Comparison of ENCODE assay signal across 9 cellular contexts in the genomic region with DNA sequence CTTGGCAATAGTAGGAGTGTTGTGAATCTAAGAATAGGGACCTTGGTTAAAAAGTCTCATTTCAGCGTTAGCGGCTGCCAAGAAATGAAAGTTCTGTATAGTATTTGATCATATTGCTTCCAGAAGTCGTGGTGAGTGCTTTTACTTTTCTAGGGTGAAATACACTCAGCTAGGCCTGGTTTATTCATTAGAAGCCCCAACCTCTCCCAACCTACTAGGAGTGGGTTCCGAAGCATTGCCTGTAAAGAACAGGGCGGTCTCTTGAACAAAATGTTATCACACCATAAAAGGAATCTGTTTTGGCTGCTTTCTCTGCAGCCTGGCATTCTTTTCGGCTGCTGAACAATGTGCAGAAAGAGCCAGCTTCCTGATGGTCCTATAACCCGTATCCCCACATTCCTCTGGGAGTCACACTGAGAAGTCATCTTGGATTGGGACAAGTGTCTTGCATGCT.
DNase-seq lines count a peak whose midpoint lies in the region; ATAC-seq and TF ChIP-seq lines count a peak whose summit lies in the region.
"Had no signal": no experiment of that assay in that cellular context is flagged by ENCODE, and none has a peak within 500 bp of the region (broad histone marks: within the 10 kb centered on the region; RNA-seq: fewer than 3 reads in every experiment).

No MANE protein-coding gene starts in this region.

- no peak overlapping the region for H2BK120ac ChIP-seq in neuronal stem cell (ENCODE audit: low read depth, low read length)

- H3K9me3 ChIP-seq in AG04450 (ENCODE audit: control insufficient read depth, insufficient read depth, low read length): no peaks in the 10 kb centered on the region
- no peaks in the 10 kb centered on the region for H3K9me3 ChIP-seq in gastroesophageal sphincter
- no peaks in the 10 kb centered on the region for H3K9me3 ChIP-seq in neuronal stem cell (replicated peaks in 1 of 2; ENCODE audit: control insufficient read depth in 2 of 2, insufficient read depth in 1 of 2, low read depth in 1 of 2, low read length in 2 of 2)

- no peak for DNase-seq in AG04450 (ENCODE audit: low read depth, low spot score)
- peak; percentile 19 for DNase-seq in RPMI7951 (ENCODE audit: low read depth)
- DNase-seq in neuronal stem cell (ENCODE audit: low spot score): peak; percentile 23
- no peak for DNase-seq in HuH-7.5 (ENCODE audit: low spot score)
- DNase-seq in middle frontal gyrus (ENCODE audit: extremely low spot score, low spot score): no peak
- DNase-seq in activated effector memory CD4-positive, alpha-beta T cell treated with anti-CD3 and anti-CD28 coated beads, Interleukin-2, amount 50 U/mL, for 16 hours: no peak
- DNase-seq: DMS53 had no signal

- TF ChIP-seq CTCF in AG04450 (IDR thresholded peaks at IDR 0.05; ENCODE audit: low read depth, low read length) (no peak), gastroesophageal sphincter (IDR thresholded peaks at IDR 0.05) (no peak)

- H3K36me3 ChIP-seq in gastroesophageal sphincter: no peaks in the 10 kb centered on the region
- H3K36me3 ChIP-seq in neuronal stem cell (replicated peaks in 1 of 2; ENCODE audit: control insufficient read depth in 2 of 2, insufficient read depth in 2 of 2, low read length in 2 of 2): peaks cover 0 to 5% of the 10 kb centered on the region in 2 donors

- no peak for TF ChIP-seq POLR2A in gastroesophageal sphincter (IDR thresholded peaks at IDR 0.05)

- no peak overlapping the region for H3K23ac ChIP-seq in neuronal stem cell (ENCODE audit: low read depth, low read length, poor library complexity)

- ATAC-seq in gastroesophageal sphincter (peak; percentile 71), GM18517 (IDR thresholded peaks at IDR 0.05; ENCODE audit: unreplicated experiment) (no peak)

- no peak overlapping the region for H2BK12ac ChIP-seq in neuronal stem cell (ENCODE audit: low read length)

- no peak overlapping the region for H3K14ac ChIP-seq in neuronal stem cell (ENCODE audit: low read length)

- H2AK5ac ChIP-seq in neuronal stem cell (ENCODE audit: low read depth, low read length): no peak overlapping the region

- H2BK15ac ChIP-seq in neuronal stem cell (ENCODE audit: low read length): no peak overlapping the region

- H3K27ac ChIP-seq in AG04450 (ENCODE audit: low read depth, low read length) (peak overlapping the region; percentile 21), gastroesophageal sphincter (peak overlapping the region; percentile 80 to 97 (median 81)), neuronal stem cell (replicated peaks; ENCODE audit: low read length) (no peak overlapping the region)

- no peak overlapping the region for H2BK5ac ChIP-seq in neuronal stem cell (ENCODE audit: low read length)

- no peak overlapping the region for H4K8ac ChIP-seq in neuronal stem cell (ENCODE audit: low read depth, low read length)

- H3K4me1 ChIP-seq in gastroesophageal sphincter (peaks cover 16 to 65% (median 22%) of the 10 kb centered on the region in 3 donors), neuronal stem cell (ENCODE audit: control insufficient read depth in 2 of 2, insufficient read depth in 1 of 2, low read depth in 1 of 2, low read length in 2 of 2) (peaks cover 7 to 11% of the 10 kb centered on the region in 2 donors)

- H3K18ac ChIP-seq in neuronal stem cell (ENCODE audit: low read length): no peak overlapping the region

- H3K27me3 ChIP-seq in AG04450 (ENCODE audit: control insufficient read depth, insufficient read depth, low read length) (no peaks in the 10 kb centered on the region), gastroesophageal sphincter (no peaks in the 10 kb centered on the region), neuronal stem cell (ENCODE audit: control insufficient read depth in 3 of 3, insufficient read depth in 3 of 3, low read depth in 1 of 3, low read length in 3 of 3) (no peaks in the 10 kb centered on the region)

- 5 to 15% methylated on average over 4 to 7 of the region's 7 CpGs for WGBS in gastroesophageal sphincter (ENCODE audit: low coverage in 1 of 2), 2 donors
- no CpG with 5 or more reads among the region's 7 CpGs for WGBS in neuronal stem cell (ENCODE audit: extremely low coverage in 2 of 2, insufficient read length in 2 of 2, insufficient replicate concordance in 1 of 2), 2 donors

- no peak overlapping the region for H3K4ac ChIP-seq in neuronal stem cell (ENCODE audit: low read length)

- TF ChIP-seq EP300 in gastroesophageal sphincter (IDR thresholded peaks at IDR 0.05): no peak

- H3K79me1 ChIP-seq in neuronal stem cell (ENCODE audit: low read depth, low read length): no peaks in the 10 kb centered on the region

- no peak overlapping the region for H4K91ac ChIP-seq in neuronal stem cell (ENCODE audit: low read depth, low read length, poor library complexity)

- H3K9ac ChIP-seq in neuronal stem cell (ENCODE audit: low read depth, low read length, poor library complexity): no peak overlapping the region

- no peak overlapping the region for H3K4me2 ChIP-seq in neuronal stem cell (ENCODE audit: insufficient read depth, low read length, poor library complexity, severe bottlenecking)

- POLR2A ChIA-PET in AG04450 (lab: Yijun Ruan, JAX): interaction anchor here (0.6 kb wide), 1 partner anchor 88 kb away, joined by 4 read pairs; no protein-coding TSS in a partner anchor

- no peak overlapping the region for H2AFZ ChIP-seq in neuronal stem cell (ENCODE audit: low read length)

- no peak overlapping the region for H3K4me3 ChIP-seq in AG04450 (ENCODE audit: low read depth, low read length)
- peak overlapping the region in 1 of 2 donors; percentile 31 for H3K4me3 ChIP-seq in gastroesophageal sphincter
- H3K4me3 ChIP-seq in neuronal stem cell (ENCODE audit: low read length in 2 of 2): no peak overlapping the region

- CTCF ChIA-PET in AG04450 (lab: Charles Lee): no interaction called here

Comparison
In these comparisons a context has a peak if more than half of its experiments do, and no peak if none do; other contexts are left out.
1. DNase-seq: peak in RPMI7951 (single experiment) and neuronal stem cell (single experiment); none in AG04450 (single experiment), HuH-7.5 (single experiment), middle frontal gyrus (single experiment) and activated effector memory CD4-positive, alpha-beta T cell treated with anti-CD3 and anti-CD28 coated beads, Interleukin-2, amount 50 U/mL, for 16 hours (single experiment).